In the genomic region with DNA sequence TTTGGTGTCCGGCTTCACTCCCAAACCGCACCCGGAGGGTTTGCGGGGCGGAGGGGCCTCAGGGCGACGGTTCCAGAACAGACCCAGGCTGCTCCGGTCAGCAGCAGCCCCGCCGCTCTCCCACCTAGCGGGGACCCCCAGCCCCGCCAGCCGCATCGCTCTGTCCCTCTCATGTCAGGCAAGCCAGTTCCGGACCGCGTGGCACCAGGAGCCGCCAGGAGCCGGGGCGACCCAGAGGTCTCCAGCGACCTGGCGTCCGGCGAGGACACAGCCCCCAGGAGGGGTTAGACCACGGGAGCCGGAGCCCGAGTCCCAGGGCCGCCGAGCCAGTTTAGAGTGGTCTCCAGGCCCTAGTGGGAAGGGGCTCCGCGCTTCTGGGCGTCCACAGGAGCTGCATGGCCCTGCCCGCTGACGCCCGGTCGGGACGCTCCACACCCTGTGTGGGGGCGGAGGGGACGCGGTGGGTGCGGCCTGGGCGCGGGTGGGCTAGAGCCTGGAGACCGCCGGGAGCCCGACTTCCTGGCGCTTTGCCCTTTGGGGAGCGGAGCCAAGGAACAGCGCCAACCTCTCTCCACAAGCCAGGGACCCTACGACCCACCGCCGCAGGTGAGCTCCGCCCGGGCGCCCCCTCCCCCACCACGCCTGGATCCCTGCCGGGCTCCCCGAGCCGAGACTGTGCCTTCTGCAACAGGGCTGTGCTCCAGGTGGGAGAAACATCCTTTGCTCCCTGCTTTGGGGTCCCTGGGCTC, we compare ENCODE assay signal across 9 cellular contexts. TPM values are rescaled to one million over a fixed set of nuclear protein-coding genes. Genes with fewer than 3 reads are reported as not detected.
DNase-seq lines count a peak whose midpoint lies in the region; ATAC-seq and TF ChIP-seq lines count a peak whose summit lies in the region.
"Had no signal": no experiment of that assay in that cellular context is flagged by ENCODE, and none has a peak within 500 bp of the region (broad histone marks: within the 10 kb centered on the region; RNA-seq: fewer than 3 reads in every experiment).

No MANE protein-coding gene starts in this region.

- no peak overlapping the region for H3K27ac ChIP-seq in lower lobe of right lung
- H3K27ac ChIP-seq in thoracic aorta: no peak overlapping the region

- H3K36me3 ChIP-seq in lower lobe of right lung (no peaks in the 10 kb centered on the region), thoracic aorta (no peaks in the 10 kb centered on the region), Caco-2 (ENCODE audit: control insufficient read depth, insufficient read depth, low read length) (no peaks in the 10 kb centered on the region)

- DNase-seq in NCI-H1417 (lab: John Stamatoyannopoulos, UW) (peak in 2 of 3 experiments; percentile 61 to 71), NCI-H1417 treated with DMSO at 0.1 percent for 48 hours (lab: John Stamatoyannopoulos, UW) (no peak), ecto neural progenitor cell (ENCODE audit: low spot score) (peak; percentile 58), lower lobe of right lung (peak; percentile 44), thoracic aorta (ENCODE audit: low spot score) (no peak), Caco-2 (no peak), globus pallidus (ENCODE audit: low spot score) (no peak)
- DNase-seq in activated CD8-positive, alpha-beta memory T cell treated with anti-CD3 and anti-CD28 coated beads for 24 hours: no peak

- POLR2A ChIA-PET in Caco-2 (lab: Charles Lee): no interaction called here

- no peak overlapping the region for H3K27ac Mint-ChIP-seq in Caco-2 (ENCODE audit: unreplicated experiment)
- H3K27ac Mint-ChIP-seq: T-cell had no signal

- H3K27me3 ChIP-seq in lower lobe of right lung (ENCODE audit: low read depth): peaks cover 30% of the 10 kb centered on the region
- H3K27me3 ChIP-seq in thoracic aorta (replicated peaks; ENCODE audit: insufficient read depth): peaks cover 3% of the 10 kb centered on the region
- H3K27me3 ChIP-seq in Caco-2 (replicated peaks; ENCODE audit: control insufficient read depth, insufficient read depth, low read length): no peaks in the 10 kb centered on the region

- intact Hi-C loops in lower lobe of right lung (cut with DNase I): no loop called here
- intact Hi-C loops in Caco-2 (cut with micrococcal nuclease; ENCODE audit: unreplicated experiment): no loop called here

- no peaks in the 10 kb centered on the region for H3K36me3 Mint-ChIP-seq in Caco-2 (ENCODE audit: insufficient read depth, unreplicated experiment)
- H3K36me3 Mint-ChIP-seq: T-cell had no signal

- H3K4me1 ChIP-seq in lower lobe of right lung: peaks cover 9% of the 10 kb centered on the region
- H3K4me1 ChIP-seq in thoracic aorta (ENCODE audit: control insufficient read depth in 1 of 2, low read depth in 2 of 2): peaks cover 8 to 12% of the 10 kb centered on the region in 2 donors
- no peaks in the 10 kb centered on the region for H3K4me1 ChIP-seq in Caco-2

- BruUV-seq in Caco-2 (replicated peaks; lab: Mats Ljungman, UMichigan): no TSS peak

- H3K4me3 ChIP-seq in lower lobe of right lung (peak overlapping the region; percentile 49), thoracic aorta (peak overlapping the region; percentile 62), Caco-2 (ENCODE audit: low read depth, low read length) (no peak overlapping the region)

- H3K4me3 Mint-ChIP-seq in Caco-2 (ENCODE audit: unreplicated experiment): no peak overlapping the region

- ATAC-seq in lower lobe of right lung (peak; percentile 68 to 75), thoracic aorta (ENCODE audit: insufficient number of reproducible peaks, low FRiP score, low read depth) (no peak)

- CTCF ChIA-PET in Caco-2 (lab: Charles Lee): no interaction called here

- H3K4me1 Mint-ChIP-seq in Caco-2 (ENCODE audit: low read depth, unreplicated experiment): no peaks in the 10 kb centered on the region

- TF ChIP-seq CTCF in lower lobe of right lung (IDR thresholded peaks at IDR 0.05) (no peak), thoracic aorta (IDR thresholded peaks at IDR 0.05) (no peak), Caco-2 (IDR thresholded peaks at IDR 0.05; ENCODE audit: insufficient read depth in 1 of 2, low read depth in 1 of 2, low read length in 1 of 2, severe bottlenecking in 1 of 2, unreplicated experiment in 1 of 2) (no peak)

- no peaks in the 10 kb centered on the region for H3K27me3 Mint-ChIP-seq in Caco-2 (ENCODE audit: insufficient read depth, unreplicated experiment)

- no peaks in the 10 kb centered on the region for H3K9me3 ChIP-seq in lower lobe of right lung
- H3K9me3 ChIP-seq in thoracic aorta: no peaks in the 10 kb centered on the region
- H3K9me3 ChIP-seq in Caco-2: no peaks in the 10 kb centered on the region

- H3K9me3 Mint-ChIP-seq in Caco-2 (ENCODE audit: unreplicated experiment): peaks cover 17% of the 10 kb centered on the region
- H3K9me3 Mint-ChIP-seq: T-cell had no signal

RNA-seq across cellular contexts. Expression of gene ZNF117, which starts 43.4 kb away (rescaled TPM):
- total RNA-seq in lower lobe of right lung (22.0 TPM), thoracic aorta (10 to 100 TPM in 1 of 2 donors, 1 to 10 TPM in 1; 9.2 to 16.9 TPM), Caco-2 (2022) (5.8 and 7.2 TPM in 2 replicates)

RNA-seq across cellular contexts. Expression of gene ZNF273, which starts 44.4 kb away (rescaled TPM):
- total RNA-seq in lower lobe of right lung: 8.4 TPM
- 1 to 10 TPM; 6.6 to 9.2 TPM for total RNA-seq in thoracic aorta
- total RNA-seq in Caco-2 (2022): 10.1 and 10.7 TPM in 2 replicates

RNA-seq across cellular contexts. Expression of gene ERV3-1, which starts 59.1 kb away (rescaled TPM):
- total RNA-seq in lower lobe of right lung (32.0 TPM), thoracic aorta (10 to 100 TPM; 21.8 to 28.6 TPM), Caco-2 (2022) (10.9 and 13.5 TPM in 2 replicates)

Comparison
In these comparisons a context has a peak if more than half of its experiments do, and no peak if none do; other contexts are left out.
1. DNase-seq: peak in NCI-H1417 (2 of 3), ecto neural progenitor cell (single experiment) and lower lobe of right lung (single experiment); none in NCI-H1417 treated with DMSO at 0.1 percent for 48 hours (single experiment), thoracic aorta (single experiment), Caco-2 (0 of 2), activated CD8-positive, alpha-beta memory T cell treated with anti-CD3 and anti-CD28 coated beads for 24 hours (single experiment) and globus pallidus (single experiment).